In the genomic region with DNA sequence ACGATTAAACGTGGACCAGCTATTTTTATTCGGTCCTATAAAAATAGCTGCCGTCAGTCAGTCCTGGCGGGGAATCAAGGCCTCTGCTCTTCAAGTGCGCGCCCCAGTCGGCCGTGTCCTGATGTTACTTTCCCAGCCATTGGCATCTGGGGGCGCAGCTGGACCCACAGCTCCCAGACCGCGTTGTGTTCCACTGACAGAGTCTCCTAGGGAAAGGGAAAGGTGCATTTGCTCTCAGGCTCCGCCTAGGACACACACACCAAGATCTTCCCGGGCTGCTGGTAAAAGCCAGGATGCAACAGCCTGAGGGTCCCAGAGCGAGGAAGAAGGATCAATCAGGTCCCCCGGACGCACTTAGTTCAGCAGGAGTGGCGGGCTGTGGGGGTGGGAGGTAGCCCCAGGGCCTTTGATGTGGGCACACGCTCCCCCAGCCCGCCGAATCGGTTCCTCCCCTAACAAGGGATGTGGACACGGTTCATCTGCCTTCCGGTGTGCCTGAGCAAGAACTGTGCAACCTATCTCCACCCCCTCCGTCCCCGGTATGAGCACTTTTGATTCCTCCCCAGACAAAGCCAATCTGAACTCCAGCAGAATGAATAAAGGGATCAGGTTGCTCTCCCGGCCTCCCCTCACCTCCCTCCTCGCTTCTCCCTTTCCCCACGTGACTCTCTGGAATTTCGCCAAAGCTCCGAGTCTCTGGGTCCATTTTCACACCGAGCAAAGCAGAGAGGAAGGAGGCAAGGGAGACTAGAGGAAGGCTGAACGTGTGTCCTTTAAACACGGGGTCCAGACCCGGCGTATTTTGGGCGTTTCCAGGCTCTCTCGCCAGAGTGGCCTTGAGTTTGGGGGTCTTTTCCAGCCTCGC, we compare ENCODE assay signal across 1 cellular context.
TF ChIP-seq lines count a peak whose summit lies in the region.

No MANE protein-coding gene starts in this region.

TF ChIP-seq in HEK293, 187 proteins besides CTCF, POLR2A, EP300 and RAD21 (continued from another document and continues in another):
- TF ChIP-seq ZIC2 (tag by site-specific recombination; IDR thresholded peaks at IDR 0.05) (peak; percentile 8; the same call in 1 of the 2 replicates), ZBTB48 (tag by site-specific recombination; IDR thresholded peaks at IDR 0.05) (peak; percentile 96), ZNF112 (tag by site-specific recombination; IDR thresholded peaks at IDR 0.05) (no peak), ZNF658 (tag by site-specific recombination; IDR thresholded peaks at IDR 0.05) (no peak), ZNF707 (tag by site-specific recombination; IDR thresholded peaks at IDR 0.05) (no peak), ZNF274 (IDR thresholded peaks at IDR 0.05; ENCODE audit: low read length) (no peak), ZNF274 (tag by site-specific recombination; IDR thresholded peaks at IDR 0.05; ENCODE audit: borderline replicate concordance) (no peak), OSR2 (tag by site-specific recombination; IDR thresholded peaks at IDR 0.05) (no peak), ZNF530 (tag by site-specific recombination; IDR thresholded peaks at IDR 0.05; ENCODE audit: low read depth) (no peak), ZNF148 (tag by site-specific recombination; IDR thresholded peaks at IDR 0.05; ENCODE audit: borderline replicate concordance) (no peak), ZNF16 (tag by site-specific recombination; IDR thresholded peaks at IDR 0.05; ENCODE audit: low read depth) (no peak), GLIS1 (tag by site-specific recombination; IDR thresholded peaks at IDR 0.05) (peak; percentile 72; the same call in 1 of the 2 replicates), ZNF548 (tag by site-specific recombination; IDR thresholded peaks at IDR 0.05) (no peak), ZNF596 (tag by site-specific recombination; IDR thresholded peaks at IDR 0.05) (no peak), ZNF549 (tag by site-specific recombination; IDR thresholded peaks at IDR 0.05) (no peak), ZNF544 (tag by site-specific recombination; IDR thresholded peaks at IDR 0.05) (no peak), ZNF248 (tag by site-specific recombination; IDR thresholded peaks at IDR 0.05) (no peak), ZNF623 (tag by site-specific recombination; IDR thresholded peaks at IDR 0.05) (peak; percentile 59), ZNF501 (tag by site-specific recombination; IDR thresholded peaks at IDR 0.05) (peak; percentile 73; the same call in 1 of the 2 replicates), ZSCAN16 (tag by site-specific recombination; IDR thresholded peaks at IDR 0.05) (no peak), ZNF423 (tag by site-specific recombination; IDR thresholded peaks at IDR 0.05) (no peak), ZNF768 (tag by site-specific recombination; IDR thresholded peaks at IDR 0.05) (no peak; the same call in 1 of the 2 replicates), ZNF24 (tag by site-specific recombination; IDR thresholded peaks at IDR 0.05) (peak; percentile 60), ZNF155 (tag by site-specific recombination; IDR thresholded peaks at IDR 0.05) (no peak), ZNF10 (tag by site-specific recombination; IDR thresholded peaks at IDR 0.05) (no peak; the same call in 1 of the 2 replicates), ZNF473 (tag by site-specific recombination; IDR thresholded peaks at IDR 0.05) (no peak), ZBTB49 (tag by site-specific recombination; IDR thresholded peaks at IDR 0.05; ENCODE audit: low read depth) (no peak), ZNF747 (tag by site-specific recombination; IDR thresholded peaks at IDR 0.05) (no peak), ZNF404 (tag by site-specific recombination; IDR thresholded peaks at IDR 0.05) (no peak), ZNF350 (tag by site-specific recombination; IDR thresholded peaks at IDR 0.05) (no peak), ZNF621 (tag by site-specific recombination; IDR thresholded peaks at IDR 0.05) (no peak), ZNF416 (tag by site-specific recombination; IDR thresholded peaks at IDR 0.05) (no peak), ZFP37 (tag by site-specific recombination; IDR thresholded peaks at IDR 0.05) (0 out of 2 replicates have a peak, but pooled peaks have one; percentile 59), ZFP69B (tag by site-specific recombination; IDR thresholded peaks at IDR 0.05) (peak; percentile 27; the same call in 1 of the 2 replicates), ZNF184 (tag by site-specific recombination; IDR thresholded peaks at IDR 0.05) (no peak), ZNF114 (tag by site-specific recombination; IDR thresholded peaks at IDR 0.05) (no peak), ZNF280C (tag by site-specific recombination; IDR thresholded peaks at IDR 0.05) (no peak), ZNF174 (tag by site-specific recombination; IDR thresholded peaks at IDR 0.05) (no peak), ZNF670 (tag by site-specific recombination; IDR thresholded peaks at IDR 0.05; ENCODE audit: low read depth) (no peak)
- TF ChIP-seq, protein P1, sequence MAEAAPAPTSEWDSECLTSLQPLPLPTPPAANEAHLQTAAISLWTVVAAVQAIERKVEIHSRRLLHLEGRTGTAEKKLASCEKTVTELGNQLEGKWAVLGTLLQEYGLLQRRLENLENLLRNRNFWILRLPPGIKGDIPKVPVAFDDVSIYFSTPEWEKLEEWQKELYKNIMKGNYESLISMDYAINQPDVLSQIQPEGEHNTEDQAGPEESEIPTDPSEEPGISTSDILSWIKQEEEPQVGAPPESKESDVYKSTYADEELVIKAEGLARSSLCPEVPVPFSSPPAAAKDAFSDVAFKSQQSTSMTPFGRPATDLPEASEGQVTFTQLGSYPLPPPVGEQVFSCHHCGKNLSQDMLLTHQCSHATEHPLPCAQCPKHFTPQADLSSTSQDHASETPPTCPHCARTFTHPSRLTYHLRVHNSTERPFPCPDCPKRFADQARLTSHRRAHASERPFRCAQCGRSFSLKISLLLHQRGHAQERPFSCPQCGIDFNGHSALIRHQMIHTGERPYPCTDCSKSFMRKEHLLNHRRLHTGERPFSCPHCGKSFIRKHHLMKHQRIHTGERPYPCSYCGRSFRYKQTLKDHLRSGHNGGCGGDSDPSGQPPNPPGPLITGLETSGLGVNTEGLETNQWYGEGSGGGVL (tag by site-specific recombination; IDR thresholded peaks at IDR 0.05) = peak; percentile 96
- TF ChIP-seq, protein P2, sequence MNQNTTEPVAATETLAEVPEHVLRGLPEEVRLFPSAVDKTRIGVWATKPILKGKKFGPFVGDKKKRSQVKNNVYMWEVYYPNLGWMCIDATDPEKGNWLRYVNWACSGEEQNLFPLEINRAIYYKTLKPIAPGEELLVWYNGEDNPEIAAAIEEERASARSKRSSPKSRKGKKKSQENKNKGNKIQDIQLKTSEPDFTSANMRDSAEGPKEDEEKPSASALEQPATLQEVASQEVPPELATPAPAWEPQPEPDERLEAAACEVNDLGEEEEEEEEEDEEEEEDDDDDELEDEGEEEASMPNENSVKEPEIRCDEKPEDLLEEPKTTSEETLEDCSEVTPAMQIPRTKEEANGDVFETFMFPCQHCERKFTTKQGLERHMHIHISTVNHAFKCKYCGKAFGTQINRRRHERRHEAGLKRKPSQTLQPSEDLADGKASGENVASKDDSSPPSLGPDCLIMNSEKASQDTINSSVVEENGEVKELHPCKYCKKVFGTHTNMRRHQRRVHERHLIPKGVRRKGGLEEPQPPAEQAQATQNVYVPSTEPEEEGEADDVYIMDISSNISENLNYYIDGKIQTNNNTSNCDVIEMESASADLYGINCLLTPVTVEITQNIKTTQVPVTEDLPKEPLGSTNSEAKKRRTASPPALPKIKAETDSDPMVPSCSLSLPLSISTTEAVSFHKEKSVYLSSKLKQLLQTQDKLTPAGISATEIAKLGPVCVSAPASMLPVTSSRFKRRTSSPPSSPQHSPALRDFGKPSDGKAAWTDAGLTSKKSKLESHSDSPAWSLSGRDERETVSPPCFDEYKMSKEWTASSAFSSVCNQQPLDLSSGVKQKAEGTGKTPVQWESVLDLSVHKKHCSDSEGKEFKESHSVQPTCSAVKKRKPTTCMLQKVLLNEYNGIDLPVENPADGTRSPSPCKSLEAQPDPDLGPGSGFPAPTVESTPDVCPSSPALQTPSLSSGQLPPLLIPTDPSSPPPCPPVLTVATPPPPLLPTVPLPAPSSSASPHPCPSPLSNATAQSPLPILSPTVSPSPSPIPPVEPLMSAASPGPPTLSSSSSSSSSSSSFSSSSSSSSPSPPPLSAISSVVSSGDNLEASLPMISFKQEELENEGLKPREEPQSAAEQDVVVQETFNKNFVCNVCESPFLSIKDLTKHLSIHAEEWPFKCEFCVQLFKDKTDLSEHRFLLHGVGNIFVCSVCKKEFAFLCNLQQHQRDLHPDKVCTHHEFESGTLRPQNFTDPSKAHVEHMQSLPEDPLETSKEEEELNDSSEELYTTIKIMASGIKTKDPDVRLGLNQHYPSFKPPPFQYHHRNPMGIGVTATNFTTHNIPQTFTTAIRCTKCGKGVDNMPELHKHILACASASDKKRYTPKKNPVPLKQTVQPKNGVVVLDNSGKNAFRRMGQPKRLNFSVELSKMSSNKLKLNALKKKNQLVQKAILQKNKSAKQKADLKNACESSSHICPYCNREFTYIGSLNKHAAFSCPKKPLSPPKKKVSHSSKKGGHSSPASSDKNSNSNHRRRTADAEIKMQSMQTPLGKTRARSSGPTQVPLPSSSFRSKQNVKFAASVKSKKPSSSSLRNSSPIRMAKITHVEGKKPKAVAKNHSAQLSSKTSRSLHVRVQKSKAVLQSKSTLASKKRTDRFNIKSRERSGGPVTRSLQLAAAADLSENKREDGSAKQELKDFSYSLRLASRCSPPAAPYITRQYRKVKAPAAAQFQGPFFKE (tag by site-specific recombination; IDR thresholded peaks at IDR 0.05; ENCODE audit: borderline replicate concordance) = no peak
- TF ChIP-seq, protein P3, sequence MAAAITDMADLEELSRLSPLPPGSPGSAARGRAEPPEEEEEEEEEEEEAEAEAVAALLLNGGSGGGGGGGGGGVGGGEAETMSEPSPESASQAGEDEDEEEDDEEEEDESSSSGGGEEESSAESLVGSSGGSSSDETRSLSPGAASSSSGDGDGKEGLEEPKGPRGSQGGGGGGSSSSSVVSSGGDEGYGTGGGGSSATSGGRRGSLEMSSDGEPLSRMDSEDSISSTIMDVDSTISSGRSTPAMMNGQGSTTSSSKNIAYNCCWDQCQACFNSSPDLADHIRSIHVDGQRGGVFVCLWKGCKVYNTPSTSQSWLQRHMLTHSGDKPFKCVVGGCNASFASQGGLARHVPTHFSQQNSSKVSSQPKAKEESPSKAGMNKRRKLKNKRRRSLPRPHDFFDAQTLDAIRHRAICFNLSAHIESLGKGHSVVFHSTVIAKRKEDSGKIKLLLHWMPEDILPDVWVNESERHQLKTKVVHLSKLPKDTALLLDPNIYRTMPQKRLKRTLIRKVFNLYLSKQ (tag by site-specific recombination; IDR thresholded peaks at IDR 0.05; ENCODE audit: borderline replicate concordance) = no peak
- TF ChIP-seq, protein P4, sequence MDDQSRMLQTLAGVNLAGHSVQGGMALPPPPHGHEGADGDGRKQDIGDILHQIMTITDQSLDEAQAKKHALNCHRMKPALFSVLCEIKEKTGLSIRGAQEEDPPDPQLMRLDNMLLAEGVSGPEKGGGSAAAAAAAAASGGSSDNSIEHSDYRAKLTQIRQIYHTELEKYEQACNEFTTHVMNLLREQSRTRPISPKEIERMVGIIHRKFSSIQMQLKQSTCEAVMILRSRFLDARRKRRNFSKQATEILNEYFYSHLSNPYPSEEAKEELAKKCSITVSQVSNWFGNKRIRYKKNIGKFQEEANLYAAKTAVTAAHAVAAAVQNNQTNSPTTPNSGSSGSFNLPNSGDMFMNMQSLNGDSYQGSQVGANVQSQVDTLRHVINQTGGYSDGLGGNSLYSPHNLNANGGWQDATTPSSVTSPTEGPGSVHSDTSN (CRISPR knock-in tag; IDR thresholded peaks at IDR 0.05) = no peak
